In genomic region chr2:197306691-197307030, GRCh38 we compare ENCODE assay signal across 1 cellular context.
TF ChIP-seq lines count a peak whose summit lies in the region.

No MANE protein-coding gene starts in this region.

TF ChIP-seq in GM12878, 131 proteins besides CTCF, POLR2A, EP300 and RAD21 (continued from another document and continues in another):
- TF ChIP-seq, protein P1, sequence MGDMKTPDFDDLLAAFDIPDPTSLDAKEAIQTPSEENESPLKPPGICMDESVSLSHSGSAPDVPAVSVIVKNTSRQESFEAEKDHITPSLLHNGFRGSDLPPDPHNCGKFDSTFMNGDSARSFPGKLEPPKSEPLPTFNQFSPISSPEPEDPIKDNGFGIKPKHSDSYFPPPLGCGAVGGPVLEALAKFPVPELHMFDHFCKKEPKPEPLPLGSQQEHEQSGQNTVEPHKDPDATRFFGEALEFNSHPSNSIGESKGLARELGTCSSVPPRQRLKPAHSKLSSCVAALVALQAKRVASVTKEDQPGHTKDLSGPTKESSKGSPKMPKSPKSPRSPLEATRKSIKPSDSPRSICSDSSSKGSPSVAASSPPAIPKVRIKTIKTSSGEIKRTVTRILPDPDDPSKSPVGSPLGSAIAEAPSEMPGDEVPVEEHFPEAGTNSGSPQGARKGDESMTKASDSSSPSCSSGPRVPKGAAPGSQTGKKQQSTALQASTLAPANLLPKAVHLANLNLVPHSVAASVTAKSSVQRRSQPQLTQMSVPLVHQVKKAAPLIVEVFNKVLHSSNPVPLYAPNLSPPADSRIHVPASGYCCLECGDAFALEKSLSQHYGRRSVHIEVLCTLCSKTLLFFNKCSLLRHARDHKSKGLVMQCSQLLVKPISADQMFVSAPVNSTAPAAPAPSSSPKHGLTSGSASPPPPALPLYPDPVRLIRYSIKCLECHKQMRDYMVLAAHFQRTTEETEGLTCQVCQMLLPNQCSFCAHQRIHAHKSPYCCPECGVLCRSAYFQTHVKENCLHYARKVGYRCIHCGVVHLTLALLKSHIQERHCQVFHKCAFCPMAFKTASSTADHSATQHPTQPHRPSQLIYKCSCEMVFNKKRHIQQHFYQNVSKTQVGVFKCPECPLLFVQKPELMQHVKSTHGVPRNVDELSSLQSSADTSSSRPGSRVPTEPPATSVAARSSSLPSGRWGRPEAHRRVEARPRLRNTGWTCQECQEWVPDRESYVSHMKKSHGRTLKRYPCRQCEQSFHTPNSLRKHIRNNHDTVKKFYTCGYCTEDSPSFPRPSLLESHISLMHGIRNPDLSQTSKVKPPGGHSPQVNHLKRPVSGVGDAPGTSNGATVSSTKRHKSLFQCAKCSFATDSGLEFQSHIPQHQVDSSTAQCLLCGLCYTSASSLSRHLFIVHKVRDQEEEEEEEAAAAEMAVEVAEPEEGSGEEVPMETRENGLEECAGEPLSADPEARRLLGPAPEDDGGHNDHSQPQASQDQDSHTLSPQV (IDR thresholded peaks at IDR 0.05), result no peak
- TF ChIP-seq ZSCAN29 (IDR thresholded peaks at IDR 0.05), result no peak
- TF ChIP-seq ZNF384 (IDR thresholded peaks at IDR 0.05; ENCODE audit: borderline replicate concordance, low read depth, low read length), result no peak
- TF ChIP-seq BCL11A (IDR thresholded peaks at IDR 0.05; ENCODE audit: low read depth, low read length), result no peak
- no peak for TF ChIP-seq ETV6 (conservative IDR thresholded peaks at IDR 0.05 in 1 of 2, IDR thresholded peaks at IDR 0.05 in 1 of 2; ENCODE audit: borderline replicate concordance in 1 of 2, low read depth in 1 of 2)
- TF ChIP-seq MEF2A (IDR thresholded peaks at IDR 0.05; ENCODE audit: insufficient read depth, low read depth, low read length), result no peak
- TF ChIP-seq, protein P2, sequence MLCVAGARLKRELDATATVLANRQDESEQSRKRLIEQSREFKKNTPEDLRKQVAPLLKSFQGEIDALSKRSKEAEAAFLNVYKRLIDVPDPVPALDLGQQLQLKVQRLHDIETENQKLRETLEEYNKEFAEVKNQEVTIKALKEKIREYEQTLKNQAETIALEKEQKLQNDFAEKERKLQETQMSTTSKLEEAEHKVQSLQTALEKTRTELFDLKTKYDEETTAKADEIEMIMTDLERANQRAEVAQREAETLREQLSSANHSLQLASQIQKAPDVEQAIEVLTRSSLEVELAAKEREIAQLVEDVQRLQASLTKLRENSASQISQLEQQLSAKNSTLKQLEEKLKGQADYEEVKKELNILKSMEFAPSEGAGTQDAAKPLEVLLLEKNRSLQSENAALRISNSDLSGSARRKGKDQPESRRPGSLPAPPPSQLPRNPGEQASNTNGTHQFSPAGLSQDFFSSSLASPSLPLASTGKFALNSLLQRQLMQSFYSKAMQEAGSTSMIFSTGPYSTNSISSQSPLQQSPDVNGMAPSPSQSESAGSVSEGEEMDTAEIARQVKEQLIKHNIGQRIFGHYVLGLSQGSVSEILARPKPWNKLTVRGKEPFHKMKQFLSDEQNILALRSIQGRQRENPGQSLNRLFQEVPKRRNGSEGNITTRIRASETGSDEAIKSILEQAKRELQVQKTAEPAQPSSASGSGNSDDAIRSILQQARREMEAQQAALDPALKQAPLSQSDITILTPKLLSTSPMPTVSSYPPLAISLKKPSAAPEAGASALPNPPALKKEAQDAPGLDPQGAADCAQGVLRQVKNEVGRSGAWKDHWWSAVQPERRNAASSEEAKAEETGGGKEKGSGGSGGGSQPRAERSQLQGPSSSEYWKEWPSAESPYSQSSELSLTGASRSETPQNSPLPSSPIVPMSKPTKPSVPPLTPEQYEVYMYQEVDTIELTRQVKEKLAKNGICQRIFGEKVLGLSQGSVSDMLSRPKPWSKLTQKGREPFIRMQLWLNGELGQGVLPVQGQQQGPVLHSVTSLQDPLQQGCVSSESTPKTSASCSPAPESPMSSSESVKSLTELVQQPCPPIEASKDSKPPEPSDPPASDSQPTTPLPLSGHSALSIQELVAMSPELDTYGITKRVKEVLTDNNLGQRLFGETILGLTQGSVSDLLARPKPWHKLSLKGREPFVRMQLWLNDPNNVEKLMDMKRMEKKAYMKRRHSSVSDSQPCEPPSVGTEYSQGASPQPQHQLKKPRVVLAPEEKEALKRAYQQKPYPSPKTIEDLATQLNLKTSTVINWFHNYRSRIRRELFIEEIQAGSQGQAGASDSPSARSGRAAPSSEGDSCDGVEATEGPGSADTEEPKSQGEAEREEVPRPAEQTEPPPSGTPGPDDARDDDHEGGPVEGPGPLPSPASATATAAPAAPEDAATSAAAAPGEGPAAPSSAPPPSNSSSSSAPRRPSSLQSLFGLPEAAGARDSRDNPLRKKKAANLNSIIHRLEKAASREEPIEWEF (IDR thresholded peaks at IDR 0.05; ENCODE audit: insufficient replicate concordance, low read depth, low read length), result no peak
- no peak for TF ChIP-seq ZNF622 (IDR thresholded peaks at IDR 0.05)
- TF ChIP-seq SMAD1 (IDR thresholded peaks at IDR 0.05; ENCODE audit: low read depth, partially characterized antibody), result no peak
- TF ChIP-seq, protein P3, sequence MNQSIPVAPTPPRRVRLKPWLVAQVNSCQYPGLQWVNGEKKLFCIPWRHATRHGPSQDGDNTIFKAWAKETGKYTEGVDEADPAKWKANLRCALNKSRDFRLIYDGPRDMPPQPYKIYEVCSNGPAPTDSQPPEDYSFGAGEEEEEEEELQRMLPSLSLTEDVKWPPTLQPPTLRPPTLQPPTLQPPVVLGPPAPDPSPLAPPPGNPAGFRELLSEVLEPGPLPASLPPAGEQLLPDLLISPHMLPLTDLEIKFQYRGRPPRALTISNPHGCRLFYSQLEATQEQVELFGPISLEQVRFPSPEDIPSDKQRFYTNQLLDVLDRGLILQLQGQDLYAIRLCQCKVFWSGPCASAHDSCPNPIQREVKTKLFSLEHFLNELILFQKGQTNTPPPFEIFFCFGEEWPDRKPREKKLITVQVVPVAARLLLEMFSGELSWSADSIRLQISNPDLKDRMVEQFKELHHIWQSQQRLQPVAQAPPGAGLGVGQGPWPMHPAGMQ (IDR thresholded peaks at IDR 0.05; ENCODE audit: borderline replicate concordance), result no peak
- TF ChIP-seq ZBTB11 (CRISPR knock-in tag; IDR thresholded peaks at IDR 0.05), result no peak
- TF ChIP-seq POU2F2 (IDR thresholded peaks at IDR 0.05; ENCODE audit: borderline replicate concordance, low read depth, low read length), result no peak
- 0 out of 2 replicates have a peak, but pooled peaks have one; percentile 16 for TF ChIP-seq YY1 (IDR thresholded peaks at IDR 0.05; ENCODE audit: low read depth, low read length)
- TF ChIP-seq IRF4 (IDR thresholded peaks at IDR 0.05; ENCODE audit: low read depth, low read length), result no peak
- TF ChIP-seq, protein P4, sequence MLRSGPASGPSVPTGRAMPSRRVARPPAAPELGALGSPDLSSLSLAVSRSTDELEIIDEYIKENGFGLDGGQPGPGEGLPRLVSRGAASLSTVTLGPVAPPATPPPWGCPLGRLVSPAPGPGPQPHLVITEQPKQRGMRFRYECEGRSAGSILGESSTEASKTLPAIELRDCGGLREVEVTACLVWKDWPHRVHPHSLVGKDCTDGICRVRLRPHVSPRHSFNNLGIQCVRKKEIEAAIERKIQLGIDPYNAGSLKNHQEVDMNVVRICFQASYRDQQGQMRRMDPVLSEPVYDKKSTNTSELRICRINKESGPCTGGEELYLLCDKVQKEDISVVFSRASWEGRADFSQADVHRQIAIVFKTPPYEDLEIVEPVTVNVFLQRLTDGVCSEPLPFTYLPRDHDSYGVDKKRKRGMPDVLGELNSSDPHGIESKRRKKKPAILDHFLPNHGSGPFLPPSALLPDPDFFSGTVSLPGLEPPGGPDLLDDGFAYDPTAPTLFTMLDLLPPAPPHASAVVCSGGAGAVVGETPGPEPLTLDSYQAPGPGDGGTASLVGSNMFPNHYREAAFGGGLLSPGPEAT (IDR thresholded peaks at IDR 0.05; ENCODE audit: low read depth), result no peak
- TF ChIP-seq TCF7 (IDR thresholded peaks at IDR 0.05; ENCODE audit: borderline replicate concordance), result no peak
- TF ChIP-seq HDAC2 (IDR thresholded peaks at IDR 0.05), result no peak
- no peak for TF ChIP-seq MXI1 (IDR thresholded peaks at IDR 0.05; ENCODE audit: low read depth, low read length)
- TF ChIP-seq EED (IDR thresholded peaks at IDR 0.05; ENCODE audit: low read depth), result 0 out of 2 replicates have a peak, but pooled peaks have one; percentile 54
- TF ChIP-seq MLLT1 (IDR thresholded peaks at IDR 0.05), result no peak
- no peak for TF ChIP-seq HCFC1 (IDR thresholded peaks at IDR 0.05; ENCODE audit: low read length)
- TF ChIP-seq, protein P5, sequence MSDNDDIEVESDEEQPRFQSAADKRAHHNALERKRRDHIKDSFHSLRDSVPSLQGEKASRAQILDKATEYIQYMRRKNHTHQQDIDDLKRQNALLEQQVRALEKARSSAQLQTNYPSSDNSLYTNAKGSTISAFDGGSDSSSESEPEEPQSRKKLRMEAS (IDR thresholded peaks at IDR 0.05; ENCODE audit: low read depth, low read length), result no peak
- TF ChIP-seq BCLAF1 (IDR thresholded peaks at IDR 0.05), result no peak
- no peak for TF ChIP-seq PAX5 (IDR thresholded peaks at IDR 0.05; ENCODE audit: borderline replicate concordance, low read depth, low read length)
- no peak for TF ChIP-seq TCF3 (IDR thresholded peaks at IDR 0.05; ENCODE audit: borderline replicate concordance, insufficient read depth, low read depth, low read length)
- 0 out of 2 replicates have a peak, but pooled peaks have one; percentile 37 for TF ChIP-seq ZNF687 (IDR thresholded peaks at IDR 0.05)
- 0 out of 2 replicates have a peak, but pooled peaks have one; percentile 7 for TF ChIP-seq RCOR1 (conservative IDR thresholded peaks at IDR 0.05; ENCODE audit: low read depth, low read length)
- no peak for TF ChIP-seq CBX3 (IDR thresholded peaks at IDR 0.05; ENCODE audit: borderline replicate concordance, low read depth)
